In the genomic region with DNA sequence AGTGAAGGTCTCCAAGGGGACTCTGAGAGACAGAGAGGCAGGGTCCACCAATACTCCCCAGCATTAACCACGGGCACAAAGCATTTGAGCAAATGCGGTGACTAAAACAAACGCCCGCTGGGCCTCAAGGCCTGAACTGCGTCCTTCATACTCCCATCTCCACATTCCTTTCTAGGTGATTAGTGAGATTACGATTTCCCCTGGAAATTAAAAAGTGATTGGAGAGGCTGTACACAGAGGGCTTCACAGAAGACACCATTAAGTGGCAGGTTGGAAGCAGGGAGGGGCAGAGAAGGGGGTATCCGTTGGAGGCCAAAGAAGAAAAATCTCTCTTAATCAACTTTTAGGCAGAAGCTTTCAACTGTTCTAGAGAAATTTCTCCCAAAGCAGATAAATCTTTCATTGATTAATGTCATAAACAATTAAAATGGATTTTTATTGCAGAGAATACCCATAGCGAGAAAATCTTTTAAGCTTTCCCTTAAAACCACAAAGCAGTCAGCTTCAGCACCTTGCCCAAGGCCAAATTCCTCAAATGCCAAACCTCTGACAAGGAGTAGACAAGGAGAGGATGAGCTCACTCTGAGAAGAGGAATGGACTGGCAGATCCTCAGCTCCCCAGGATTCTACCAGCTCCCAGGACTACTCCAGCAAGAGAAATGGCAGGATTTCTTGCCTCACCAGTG, we compare ENCODE assay signal across 9 cellular contexts. TPM values are rescaled to one million over a fixed set of nuclear protein-coding genes. Genes with fewer than 3 reads are reported as not detected.
A peak's percentile ranks its signal among the peaks of the same experiment; 100 is the strongest.
DNase-seq lines count a peak whose midpoint lies in the region; TF ChIP-seq lines count a peak whose summit lies in the region.
"Had no signal": no experiment of that assay in that cellular context is flagged by ENCODE, and none has a peak within 500 bp of the region (broad histone marks: within the 10 kb centered on the region; RNA-seq: fewer than 3 reads in every experiment).

No MANE protein-coding gene starts in this region.

- H2AK5ac ChIP-seq in mesenchymal stem cell (ENCODE audit: low read length, severe bottlenecking): peak overlapping the region; percentile 97

- peak overlapping the region; percentile 49 to 71 for H2BK12ac ChIP-seq in mesenchymal stem cell (ENCODE audit: low read length in 2 of 2)

- H3K27me3 Mint-ChIP-seq in Caco-2 (ENCODE audit: insufficient read depth, unreplicated experiment): no peaks in the 10 kb centered on the region
- H3K27me3 Mint-ChIP-seq in dendritic cell treated with granulocyte-macrophage colony-stimulating factor and Interleukin-4, amounts not matched to agents 40 ng/mL and 50 ng/mL, for 4 days: peaks cover 5% of the 10 kb centered on the region
- H3K27me3 Mint-ChIP-seq in CD14-positive monocyte (ENCODE audit: low read depth in 3 of 3): peaks cover under 1 to 7% (median 4%) of the 10 kb centered on the region in 3 donors

- no peaks in the 10 kb centered on the region for H3K9me3 ChIP-seq in Caco-2
- no peaks in the 10 kb centered on the region for H3K9me3 ChIP-seq in mesenchymal stem cell (ENCODE audit: control insufficient read depth, low read length)

- BruUV-seq in Caco-2 (replicated peaks; lab: Mats Ljungman, UMichigan): no TSS peak

- H3K4me1 Mint-ChIP-seq in Caco-2 (ENCODE audit: low read depth, unreplicated experiment): peaks cover 43% of the 10 kb centered on the region
- H3K4me1 Mint-ChIP-seq in dendritic cell treated with granulocyte-macrophage colony-stimulating factor and Interleukin-4, amounts not matched to agents 40 ng/mL and 50 ng/mL, for 4 days (ENCODE audit: low read depth): peaks cover 11% of the 10 kb centered on the region
- H3K4me1 Mint-ChIP-seq in CD14-positive monocyte: no peaks in the 10 kb centered on the region

- H2AFZ ChIP-seq in mesenchymal stem cell (ENCODE audit: low read depth, low read length): peak overlapping the region; percentile 7

- POLR2A ChIA-PET in Caco-2 (lab: Charles Lee): interaction anchor here (0.5 to 1.4 kb wide), 5 partner anchors 8 to 711 kb away, joined by 3 to 9 read pairs (median 3); partner anchors contain the start of gene MB21D2

- H3K9me3 Mint-ChIP-seq in Caco-2 (ENCODE audit: unreplicated experiment): no peaks in the 10 kb centered on the region
- peaks cover 8% of the 10 kb centered on the region for H3K9me3 Mint-ChIP-seq in dendritic cell treated with granulocyte-macrophage colony-stimulating factor and Interleukin-4, amounts not matched to agents 40 ng/mL and 50 ng/mL, for 4 days
- peaks cover 0 to 3% (median 1%) of the 10 kb centered on the region in 7 donors for H3K9me3 Mint-ChIP-seq in CD14-positive monocyte

- H3K4me3 Mint-ChIP-seq in Caco-2 (ENCODE audit: unreplicated experiment) (peak overlapping the region; percentile 66), CD14-positive monocyte (no peak overlapping the region)
- no peak overlapping the region for H3K4me3 Mint-ChIP-seq in dendritic cell treated with granulocyte-macrophage colony-stimulating factor and Interleukin-4, amounts not matched to agents 40 ng/mL and 50 ng/mL, for 4 days

- no peak overlapping the region for H3K9ac ChIP-seq in mesenchymal stem cell (ENCODE audit: low read length)

- H4K8ac ChIP-seq in mesenchymal stem cell (ENCODE audit: low read length): peak overlapping the region; percentile 92

- H2BK5ac ChIP-seq in mesenchymal stem cell (ENCODE audit: low read depth, low read length, poor library complexity, severe bottlenecking): peak overlapping the region; percentile 97

- WGBS in mesenchymal stem cell: no CpG with 5 or more reads among the region's 8 CpGs

- H3K4ac ChIP-seq in mesenchymal stem cell (ENCODE audit: low read depth in 1 of 2, low read length in 2 of 2): peak overlapping the region; percentile 46 to 53

- H3K79me1 ChIP-seq in mesenchymal stem cell (replicated peaks; ENCODE audit: low read length, poor library complexity, severe bottlenecking): peaks cover 20% of the 10 kb centered on the region

- peak overlapping the region; percentile 36 for H3K4me2 ChIP-seq in mesenchymal stem cell (ENCODE audit: low read length, poor library complexity, severe bottlenecking)

- H3K14ac ChIP-seq in mesenchymal stem cell (ENCODE audit: low read length in 2 of 2): no peak overlapping the region

- H3K36me3 ChIP-seq in Caco-2 (ENCODE audit: control insufficient read depth, insufficient read depth, low read length) (no peaks in the 10 kb centered on the region), mesenchymal stem cell (ENCODE audit: control insufficient read depth in 1 of 2, insufficient read depth in 2 of 2, low read depth in 1 of 2, low read length in 2 of 2) (no peaks in the 10 kb centered on the region)

- H3K4me1 ChIP-seq in Caco-2 (peaks cover 38% of the 10 kb centered on the region), mesenchymal stem cell (ENCODE audit: control insufficient read depth, insufficient read depth, low read depth, low read length) (peaks cover 13% of the 10 kb centered on the region)

- no peak overlapping the region for H3K4me3 ChIP-seq in Caco-2 (ENCODE audit: low read depth, low read length)
- H3K4me3 ChIP-seq in mesenchymal stem cell (ENCODE audit: insufficient read depth in 1 of 2, low read depth in 1 of 2, low read length in 2 of 2): no peak overlapping the region

- no peak overlapping the region for H4K91ac ChIP-seq in mesenchymal stem cell (ENCODE audit: low read length)

- no peak overlapping the region for H3K23ac ChIP-seq in mesenchymal stem cell (ENCODE audit: low read length in 2 of 2)

- intact Hi-C loops in Caco-2 (cut with micrococcal nuclease; ENCODE audit: unreplicated experiment) (loop anchor here (1.0 to 5.0 kb wide), 5 partner anchors 9 to 38 kb away; partner anchors contain the start of gene MB21D2), CD14-positive monocyte (cut with micrococcal nuclease) (no loop called here)
- intact Hi-C loops in dendritic cell treated with granulocyte-macrophage colony-stimulating factor and Interleukin-4, amounts not matched to agents 40 ng/mL and 50 ng/mL, for 4 days (cut with micrococcal nuclease): no loop called here

- TF ChIP-seq CTCF in Caco-2 (IDR thresholded peaks at IDR 0.05; ENCODE audit: insufficient read depth in 1 of 2, low read depth in 1 of 2, low read length in 1 of 2, severe bottlenecking in 1 of 2, unreplicated experiment in 1 of 2) (no peak), CD14-positive monocyte (IDR thresholded peaks at IDR 0.05) (no peak)

- peak; percentile 82 to 87 for DNase-seq in Caco-2
- DNase-seq in LoVo (ENCODE audit: low spot score): peak; percentile 88
- DNase-seq in mesenchymal stem cell: peak; percentile 95
- no peak for DNase-seq in activated CD4-positive, alpha-beta T cell treated with anti-CD3 and anti-CD28 coated beads, Interleukin-2, amount 50 U/mL, for 1 hour
- DNase-seq in hippocampal formation (lab: John Stamatoyannopoulos, UW): no peak
- no peak for DNase-seq in CD14-positive monocyte (ENCODE audit: low spot score)
- no peak for DNase-seq in mesenteric fat pad (ENCODE audit: low spot score)
- DNase-seq: hypothalamus had no signal

- H3K27ac Mint-ChIP-seq in Caco-2 (ENCODE audit: unreplicated experiment) (no peak overlapping the region), CD14-positive monocyte (no peak overlapping the region)
- peak overlapping the region; percentile 53 for H3K27ac Mint-ChIP-seq in dendritic cell treated with granulocyte-macrophage colony-stimulating factor and Interleukin-4, amounts not matched to agents 40 ng/mL and 50 ng/mL, for 4 days

- peak overlapping the region; percentile 77 to 87 for H3K18ac ChIP-seq in mesenchymal stem cell (ENCODE audit: low read depth in 1 of 2, low read length in 2 of 2)

- CTCF ChIA-PET in Caco-2 (lab: Charles Lee): interaction anchor here (0.7 to 1.3 kb wide), 5 partner anchors 9 to 63 kb away, joined by 3 to 7 read pairs (median 3); no protein-coding TSS in a partner anchor

- H2BK120ac ChIP-seq in mesenchymal stem cell (ENCODE audit: low read depth, low read length): no peak overlapping the region

- peaks cover 18% of the 10 kb centered on the region for H3K36me3 Mint-ChIP-seq in Caco-2 (ENCODE audit: insufficient read depth, unreplicated experiment)
- H3K36me3 Mint-ChIP-seq in dendritic cell treated with granulocyte-macrophage colony-stimulating factor and Interleukin-4, amounts not matched to agents 40 ng/mL and 50 ng/mL, for 4 days (ENCODE audit: low read depth): no peaks in the 10 kb centered on the region
- no peaks in the 10 kb centered on the region for H3K36me3 Mint-ChIP-seq in CD14-positive monocyte

- H3K27me3 ChIP-seq in Caco-2 (replicated peaks; ENCODE audit: control insufficient read depth, insufficient read depth, low read length): no peaks in the 10 kb centered on the region
- H3K27me3 ChIP-seq in mesenchymal stem cell (ENCODE audit: control insufficient read depth in 1 of 2, insufficient read depth in 1 of 2, low read length in 2 of 2): no peaks in the 10 kb centered on the region

- H3K27ac ChIP-seq in mesenchymal stem cell (ENCODE audit: low read length, poor library complexity, severe bottlenecking): peak overlapping the region; percentile 95

- peak overlapping the region; percentile 36 for H2BK15ac ChIP-seq in mesenchymal stem cell (ENCODE audit: low read depth, poor library complexity, severe bottlenecking)

RNA-seq across cellular contexts. Expression of gene MB21D2, which starts 38.2 kb away (rescaled TPM):
- 10.6 and 11.0 TPM in 2 replicates for total RNA-seq in Caco-2 (2022)
- polyA plus RNA-seq in mesenchymal stem cell (2013, experiment 1 of 2): 4.7 TPM
- 4.6 TPM for polyA plus RNA-seq in mesenchymal stem cell (2013, experiment 2 of 2)
- polyA plus RNA-seq in CD14-positive monocyte: under 1 TPM; 0.37 to 0.59 TPM
- total RNA-seq in mesenteric fat pad: 3.3 TPM

Comparison
In these comparisons a context has a peak if more than half of its experiments do, and no peak if none do; other contexts are left out.
1. DNase-seq: peak in Caco-2 (2 of 2), LoVo (single experiment) and mesenchymal stem cell (single experiment); none in activated CD4-positive, alpha-beta T cell treated with anti-CD3 and anti-CD28 coated beads, Interleukin-2, amount 50 U/mL, for 1 hour (single experiment), hippocampal formation (0 of 2), CD14-positive monocyte (single experiment) and mesenteric fat pad (single experiment).